Comparison of ENCODE assay signal across 13 cellular contexts in genomic region chr19:6064016-6064702, GRCh38. TPM values are rescaled to one million over a fixed set of nuclear protein-coding genes. Genes with fewer than 3 reads are reported as not detected.
DNase-seq lines count a peak whose midpoint lies in the region; ATAC-seq and TF ChIP-seq lines count a peak whose summit lies in the region.
"Had no signal": no experiment of that assay in that cellular context is flagged by ENCODE, and none has a peak within 500 bp of the region (broad histone marks: within the 10 kb centered on the region; RNA-seq: fewer than 3 reads in every experiment).

No MANE protein-coding gene starts in this region.

- H2BK20ac ChIP-seq in IMR-90 (ENCODE audit: low read depth, low read length): no peak overlapping the region

- no peaks in the 10 kb centered on the region for H4K20me1 ChIP-seq in IMR-90 (ENCODE audit: insufficient read depth, low read length)

- no peak overlapping the region for H3K4me3 Mint-ChIP-seq in dendritic cell treated with granulocyte-macrophage colony-stimulating factor and Interleukin-4, amounts not matched to agents 40 ng/mL and 50 ng/mL, for 4 days
- H3K4me3 Mint-ChIP-seq in nephron: no peak overlapping the region
- H3K4me3 Mint-ChIP-seq: activated naive CD4-positive, alpha-beta T cell treated with anti-CD3 and anti-CD28 coated beads, Interleukin-2, amount 10 ng/mL, durations not matched to agents 7 days and 5 days had no signal

- no peak for TF ChIP-seq CTCF in IMR-90 (conservative IDR thresholded peaks at IDR 0.05; ENCODE audit: low read depth, low read length)
- no peak for TF ChIP-seq CTCF in nephron (IDR thresholded peaks at IDR 0.05; ENCODE audit: unreplicated experiment in 3 of 3)

- ATAC-seq in IMR-90 (ENCODE audit: low read depth): no peak
- no peak for ATAC-seq in GM18505 (IDR thresholded peaks at IDR 0.05; ENCODE audit: unreplicated experiment)
- ATAC-seq in HG03457 (IDR thresholded peaks at IDR 0.05; ENCODE audit: unreplicated experiment): no peak
- ATAC-seq: activated CD4-positive, CD25-positive, alpha-beta regulatory T cell treated with anti-CD3 and anti-CD28 coated beads, Interleukin-2, amount 50 U/mL, for 24 hours; pancreas had no signal

- no peak overlapping the region for H3K18ac ChIP-seq in IMR-90 (ENCODE audit: low read depth, low read length)

- no peaks in the 10 kb centered on the region for H3K36me3 Mint-ChIP-seq in dendritic cell treated with granulocyte-macrophage colony-stimulating factor and Interleukin-4, amounts not matched to agents 40 ng/mL and 50 ng/mL, for 4 days (ENCODE audit: low read depth)
- H3K36me3 Mint-ChIP-seq in nephron (ENCODE audit: low read depth): peaks cover 6% of the 10 kb centered on the region
- H3K36me3 Mint-ChIP-seq: activated naive CD4-positive, alpha-beta T cell treated with anti-CD3 and anti-CD28 coated beads, Interleukin-2, amount 10 ng/mL, durations not matched to agents 7 days and 5 days had no signal

- no peak overlapping the region for H2AFZ ChIP-seq in IMR-90 (replicated peaks; ENCODE audit: low read length, poor library complexity)

- no peak overlapping the region for H3K23ac ChIP-seq in IMR-90 (ENCODE audit: low read depth, low read length)

- peak overlapping the region; percentile 67 for H2AK5ac ChIP-seq in IMR-90 (ENCODE audit: low read depth, low read length)

- dilution Hi-C loops in IMR-90 (cut with HindIII; ENCODE audit: low sequenced_read_pairs, unreplicated experiment): no loop called here

- H3K9me1 ChIP-seq in IMR-90 (ENCODE audit: insufficient read depth, low read length): peaks cover 4% of the 10 kb centered on the region; the same call in 1 of the 2 replicates

- H3K4me2 ChIP-seq in IMR-90 (ENCODE audit: low read depth, low read length): no peak overlapping the region

- no peak overlapping the region for H3K56ac ChIP-seq in IMR-90 (ENCODE audit: extremely low read depth, insufficient read depth, low read length)

- no peaks in the 10 kb centered on the region for H3K9me3 Mint-ChIP-seq in dendritic cell treated with granulocyte-macrophage colony-stimulating factor and Interleukin-4, amounts not matched to agents 40 ng/mL and 50 ng/mL, for 4 days
- peaks cover 4% of the 10 kb centered on the region for H3K9me3 Mint-ChIP-seq in nephron
- H3K9me3 Mint-ChIP-seq: activated naive CD4-positive, alpha-beta T cell treated with anti-CD3 and anti-CD28 coated beads, Interleukin-2, amount 10 ng/mL, durations not matched to agents 7 days and 5 days; CD4-positive, CD25-positive, alpha-beta regulatory T cell had no signal

- no peak overlapping the region for H2BK5ac ChIP-seq in IMR-90 (ENCODE audit: low read depth, low read length, poor library complexity, severe bottlenecking)

- no peaks in the 10 kb centered on the region for H3K9me3 ChIP-seq in IMR-90 (ENCODE audit: control insufficient read depth, insufficient read depth, low read length)
- H3K9me3 ChIP-seq: MG63, pancreas had no signal

- 89% methylated on average over 4 of the region's 12 CpGs; no CpG with 5 or more reads in 1 of the 2 experiments for WGBS in IMR-90 (ENCODE audit: extremely low coverage in 2 of 2, insufficient read length in 1 of 2), 2 experiments

- H3K79me1 ChIP-seq in IMR-90 (ENCODE audit: low read depth in 1 of 2, low read length in 2 of 2): peaks cover 0 to 12% of the 10 kb centered on the region in 2 experiments; a peak in 3 of 4 replicates

- H4K8ac ChIP-seq in IMR-90 (ENCODE audit: low read depth in 2 of 2, low read length in 2 of 2): no peak overlapping the region

- no peaks in the 10 kb centered on the region for H3K27me3 Mint-ChIP-seq in dendritic cell treated with granulocyte-macrophage colony-stimulating factor and Interleukin-4, amounts not matched to agents 40 ng/mL and 50 ng/mL, for 4 days
- H3K27me3 Mint-ChIP-seq in nephron (ENCODE audit: low read depth): peaks cover 9% of the 10 kb centered on the region

- peaks cover 89% of the 10 kb centered on the region for H3K4me1 Mint-ChIP-seq in dendritic cell treated with granulocyte-macrophage colony-stimulating factor and Interleukin-4, amounts not matched to agents 40 ng/mL and 50 ng/mL, for 4 days (ENCODE audit: low read depth)
- peaks cover 31% of the 10 kb centered on the region for H3K4me1 Mint-ChIP-seq in nephron

- no peak overlapping the region for H4K91ac ChIP-seq in IMR-90 (ENCODE audit: insufficient read depth, low read depth, low read length)

- in situ Hi-C loops in ACHN (cut with HindIII; ENCODE audit: low pct_ligation_motif_present, low pct_unique_long_range_greater_than_20kb, low sequenced_read_pairs): no loop called here
- in situ Hi-C loops in IMR-90 (cut with MboI; ENCODE audit: low sequenced_read_pairs): no loop called here

- CTCF ChIA-PET in IMR-90 (lab: Yijun Ruan, JAX): no interaction called here

- H2AK9ac ChIP-seq in IMR-90 (replicated peaks; ENCODE audit: low read depth, low read length, poor library complexity): no peak overlapping the region

- DNase-seq in ACHN (peak; percentile 67), IMR-90 (no peak), AML-193 (lab: John Stamatoyannopoulos, UW) (no peak), GDM1 (lab: John Stamatoyannopoulos, UW) (no peak)
- DNase-seq: activated naive CD4-positive, alpha-beta T cell treated with anti-CD3 and anti-CD28 coated beads, Interleukin-2, amount 10 ng/mL, durations not matched to agents 7 days and 5 days; CD4-positive, CD25-positive, alpha-beta regulatory T cell; MG63; pancreas had no signal

- H4K5ac ChIP-seq in IMR-90 (ENCODE audit: low read depth, low read length): no peak overlapping the region

- no peak overlapping the region for H3K4me3 ChIP-seq in IMR-90 (ENCODE audit: insufficient read depth, low read depth, low read length)
- H3K4me3 ChIP-seq: MG63, pancreas had no signal

- TF ChIP-seq POLR2A in IMR-90 (IDR thresholded peaks at IDR 0.05; ENCODE audit: low read depth, low read length): no peak
- no peak for TF ChIP-seq POLR2A in GM18505 (IDR thresholded peaks at IDR 0.05; ENCODE audit: borderline replicate concordance, extremely low read depth, insufficient read depth, insufficient read length)

- H3K27ac Mint-ChIP-seq in dendritic cell treated with granulocyte-macrophage colony-stimulating factor and Interleukin-4, amounts not matched to agents 40 ng/mL and 50 ng/mL, for 4 days: peak overlapping the region; percentile 92
- H3K27ac Mint-ChIP-seq in nephron: peak overlapping the region; percentile 10 to 81 (median 54)
- H3K27ac Mint-ChIP-seq: activated naive CD4-positive, alpha-beta T cell treated with anti-CD3 and anti-CD28 coated beads, Interleukin-2, amount 10 ng/mL, durations not matched to agents 7 days and 5 days had no signal

- POLR2A ChIA-PET in IMR-90 (lab: Charles Lee; ENCODE audit: unreplicated experiment): no interaction called here

- TF ChIP-seq RAD21 in IMR-90 (IDR thresholded peaks at IDR 0.05; ENCODE audit: low read length): no peak

- H2BK120ac ChIP-seq in IMR-90 (ENCODE audit: low read depth, low read length): no peak overlapping the region

- no TSS peak for BruUV-seq in IMR-90 (replicated peaks; lab: Mats Ljungman, UMichigan)

- H3K27me3 ChIP-seq in IMR-90 (ENCODE audit: control insufficient read depth, insufficient read depth, low read length): no peaks in the 10 kb centered on the region
- H3K27me3 ChIP-seq: MG63, pancreas had no signal

- H2BK15ac ChIP-seq in IMR-90 (ENCODE audit: low read depth, low read length): no peak overlapping the region

- peaks cover 21% of the 10 kb centered on the region for H3K4me1 ChIP-seq in IMR-90 (ENCODE audit: control insufficient read depth, insufficient read depth, low read length)

- no peak overlapping the region for H3K4ac ChIP-seq in IMR-90 (ENCODE audit: low read depth, low read length)

- H3K9ac ChIP-seq in IMR-90 (ENCODE audit: low read depth, low read length): no peak overlapping the region

- no peaks in the 10 kb centered on the region for H3K36me3 ChIP-seq in IMR-90 (ENCODE audit: control insufficient read depth, insufficient read depth, low read length)
- H3K36me3 ChIP-seq: MG63, pancreas had no signal

- 0 out of 2 replicates have a peak overlapping the region, but pooled peaks have one; percentile 4 for H3K14ac ChIP-seq in IMR-90 (replicated peaks; ENCODE audit: low read depth, low read length)

- intact Hi-C loops in IMR-90 (cut with micrococcal nuclease): no loop called here
- intact Hi-C loops in dendritic cell treated with granulocyte-macrophage colony-stimulating factor and Interleukin-4, amounts not matched to agents 40 ng/mL and 50 ng/mL, for 4 days (cut with micrococcal nuclease): no loop called here

- H3K27ac ChIP-seq in IMR-90 (ENCODE audit: insufficient read depth, low read length): no peak overlapping the region

TF ChIP-seq in IMR-90, 13 proteins besides CTCF, POLR2A, EP300 and RAD21:
- TF ChIP-seq FOS (IDR thresholded peaks at IDR 0.05; ENCODE audit: low read depth, low read length): no peak
- TF ChIP-seq MXI1 (IDR thresholded peaks at IDR 0.05; ENCODE audit: borderline replicate concordance, low read depth, low read length): no peak
- no peak for TF ChIP-seq RCOR1 (IDR thresholded peaks at IDR 0.05; ENCODE audit: insufficient replicate concordance, low read length)
- TF ChIP-seq CEBPB (IDR thresholded peaks at IDR 0.05; ENCODE audit: low read depth, low read length): no peak
- no peak for TF ChIP-seq USF2 (IDR thresholded peaks at IDR 0.05; ENCODE audit: low read depth, low read length)
- TF ChIP-seq, protein P1, sequence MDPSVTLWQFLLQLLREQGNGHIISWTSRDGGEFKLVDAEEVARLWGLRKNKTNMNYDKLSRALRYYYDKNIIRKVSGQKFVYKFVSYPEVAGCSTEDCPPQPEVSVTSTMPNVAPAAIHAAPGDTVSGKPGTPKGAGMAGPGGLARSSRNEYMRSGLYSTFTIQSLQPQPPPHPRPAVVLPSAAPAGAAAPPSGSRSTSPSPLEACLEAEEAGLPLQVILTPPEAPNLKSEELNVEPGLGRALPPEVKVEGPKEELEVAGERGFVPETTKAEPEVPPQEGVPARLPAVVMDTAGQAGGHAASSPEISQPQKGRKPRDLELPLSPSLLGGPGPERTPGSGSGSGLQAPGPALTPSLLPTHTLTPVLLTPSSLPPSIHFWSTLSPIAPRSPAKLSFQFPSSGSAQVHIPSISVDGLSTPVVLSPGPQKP (IDR thresholded peaks at IDR 0.05; ENCODE audit: borderline replicate concordance, low read depth, low read length): no peak
- TF ChIP-seq MAFK (IDR thresholded peaks at IDR 0.05; ENCODE audit: low read depth, low read length): no peak
- TF ChIP-seq SMC3 (IDR thresholded peaks at IDR 0.05; ENCODE audit: low read depth, low read length): no peak

RNA-seq across cellular contexts. Expression of gene RFX2, which starts 46.1 kb away (rescaled TPM):
- total RNA-seq in IMR-90 (2012; rRNA removed): 2.2 and 2.5 TPM in 2 replicates
- 4.9 and 5.6 TPM in 2 replicates for polyA plus RNA-seq in IMR-90 (2012; rRNA removed)
- polyA plus RNA-seq in IMR-90 (2012; cell fraction: cytosol; rRNA removed): 3.9 and 6.2 TPM in 2 replicates
- 7.6 and 16.1 TPM in 2 replicates for polyA plus RNA-seq in IMR-90 (2012; cell fraction: nucleus; rRNA removed; ENCODE audit: low replicate concordance)
